11 cellular contexts compared by ENCODE assay signal in genomic region chr20:51695574-51696303, GRCh38.
A peak's percentile ranks its signal among the peaks of the same experiment; 100 is the strongest.
DNase-seq lines count a peak whose midpoint lies in the region; ATAC-seq and TF ChIP-seq lines count a peak whose summit lies in the region.
"Had no signal": no experiment of that assay in that cellular context is flagged by ENCODE, and none has a peak within 500 bp of the region (broad histone marks: within the 10 kb centered on the region; RNA-seq: fewer than 3 reads in every experiment).

No MANE protein-coding gene starts in this region.

- H3K4me3 Mint-ChIP-seq in Calu3 (ENCODE audit: low read depth, unreplicated experiment) (peak overlapping the region; percentile 5), nephron progenitor cell (peak overlapping the region; percentile 55), CD14-positive monocyte (peak overlapping the region in 1 of 2 donors; percentile 57)
- H3K4me3 Mint-ChIP-seq: T-helper 17 cell had no signal

- no peak overlapping the region for H3K4me3 ChIP-seq in heart left ventricle
- H3K4me3 ChIP-seq: suprapubic skin had no signal

- H3K36me3 Mint-ChIP-seq in Calu3 (ENCODE audit: insufficient read depth, unreplicated experiment) (peaks cover 43% of the 10 kb centered on the region), nephron progenitor cell (ENCODE audit: low read depth) (peaks cover 21% of the 10 kb centered on the region), CD14-positive monocyte (no peaks in the 10 kb centered on the region)

- H3K27ac ChIP-seq in heart left ventricle, result no peak overlapping the region
- H3K27ac ChIP-seq: suprapubic skin had no signal

- peaks cover 0 to 14% (median 0%) of the 10 kb centered on the region in 12 donors for H3K4me1 ChIP-seq in heart left ventricle

- peaks cover 0 to 28% (median 7%) of the 10 kb centered on the region in 9 donors for H3K36me3 ChIP-seq in heart left ventricle
- H3K36me3 ChIP-seq: suprapubic skin had no signal

- H3K27me3 Mint-ChIP-seq in Calu3 (ENCODE audit: unreplicated experiment) (no peaks in the 10 kb centered on the region), nephron progenitor cell (ENCODE audit: low read depth, poor library complexity) (peaks cover 2% of the 10 kb centered on the region), CD14-positive monocyte (ENCODE audit: low read depth in 3 of 3) (peaks cover 0 to 15% (median 7%) of the 10 kb centered on the region in 3 donors)

- no peaks in the 10 kb centered on the region for H3K9me3 Mint-ChIP-seq in Calu3 (ENCODE audit: low read depth, unreplicated experiment)
- no peaks in the 10 kb centered on the region for H3K9me3 Mint-ChIP-seq in nephron progenitor cell
- H3K9me3 Mint-ChIP-seq in CD14-positive monocyte, result peaks cover 0 to 3% (median 0%) of the 10 kb centered on the region in 7 donors

- ATAC-seq in heart left ventricle, result no peak
- no peak for ATAC-seq in GM18519 (IDR thresholded peaks at IDR 0.05; ENCODE audit: low FRiP score, unreplicated experiment)
- ATAC-seq in GM21825 (IDR thresholded peaks at IDR 0.05; ENCODE audit: unreplicated experiment), result no peak
- ATAC-seq: T-helper 17 cell had no signal

- H3K4me1 Mint-ChIP-seq in Calu3 (ENCODE audit: low read depth, unreplicated experiment) (peaks cover 47% of the 10 kb centered on the region), nephron progenitor cell (peaks cover 56% of the 10 kb centered on the region), CD14-positive monocyte (peaks cover 14% of the 10 kb centered on the region)

- TSS peak; percentile 86 for BruUV-seq in Calu3 (replicated peaks; lab: Mats Ljungman, UMichigan)

- peak; percentile 69 for DNase-seq in Calu3
- peak; percentile 92 for DNase-seq in M059J (ENCODE audit: low read depth)
- DNase-seq in dedifferentiated amniotic fluid mesenchymal stem cell (ENCODE audit: extremely low spot score), result peak; percentile 75
- DNase-seq in nephron progenitor cell, result no peak
- DNase-seq in CD14-positive monocyte (ENCODE audit: low spot score), result no peak
- DNase-seq in heart left ventricle, result no peak
- DNase-seq: left cardiac atrium, T-helper 17 cell had no signal

- CTCF ChIA-PET in Calu3 (lab: Charles Lee), result interaction anchor here (0.5 to 1.6 kb wide), 14 partner anchors 11 to 365 kb away, joined by 3 to 8 read pairs (median 4); partner anchors contain the start of gene ATP9A

- no peak for TF ChIP-seq POLR2A in heart left ventricle (IDR thresholded peaks at IDR 0.05)

- intact Hi-C loops in Calu3 (cut with micrococcal nuclease; ENCODE audit: unreplicated experiment) (no loop called here), CD14-positive monocyte (cut with micrococcal nuclease) (no loop called here), heart left ventricle (cut with DNase I) (no loop called here)

- H3K9me3 ChIP-seq in heart left ventricle, result no peaks in the 10 kb centered on the region
- H3K9me3 ChIP-seq: suprapubic skin had no signal

- TF ChIP-seq CTCF in Calu3 (IDR thresholded peaks at IDR 0.05; ENCODE audit: unreplicated experiment), result no peak
- no peak for TF ChIP-seq CTCF in nephron progenitor cell (IDR thresholded peaks at IDR 0.05)
- no peak for TF ChIP-seq CTCF in CD14-positive monocyte (IDR thresholded peaks at IDR 0.05)
- TF ChIP-seq CTCF in heart left ventricle (IDR thresholded peaks at IDR 0.05), result no peak

- H3K27ac Mint-ChIP-seq in Calu3 (ENCODE audit: unreplicated experiment) (peak overlapping the region; percentile 81), nephron progenitor cell (peak overlapping the region; percentile 96), CD14-positive monocyte (no peak overlapping the region)
- H3K27ac Mint-ChIP-seq: T-helper 17 cell had no signal

- WGBS in heart left ventricle, 4 donors, result 56 to 66% (median 61%) methylated on average over 14 of the region's 14 CpGs

- H3K27me3 ChIP-seq in heart left ventricle, result no peaks in the 10 kb centered on the region
- H3K27me3 ChIP-seq: suprapubic skin had no signal

Comparison
In these comparisons a context has a peak if more than half of its experiments do, and no peak if none do; other contexts are left out.
1. DNase-seq: peak in Calu3 (single experiment), M059J (single experiment) and dedifferentiated amniotic fluid mesenchymal stem cell (single experiment); none in nephron progenitor cell (single experiment), CD14-positive monocyte (single experiment) and heart left ventricle (0 of 5).
2. H3K27ac Mint-ChIP-seq: peak in Calu3 (single experiment) and nephron progenitor cell (single experiment); none in CD14-positive monocyte (0 of 7).